ENCODE assay signal across 1 cellular context in genomic region chr10:14468726-14469125, GRCh38.
TF ChIP-seq lines count a peak whose summit lies in the region.

No MANE protein-coding gene starts in this region.

TF ChIP-seq in GM23338, 12 proteins besides CTCF, POLR2A, EP300 and RAD21 (continued from another document):
- TF ChIP-seq ZNF114 (CRISPR knock-in tag; IDR thresholded peaks at IDR 0.05) (no peak), CREB1 (CRISPR knock-in tag; IDR thresholded peaks at IDR 0.05; ENCODE audit: low read depth) (no peak), EZH2phosphoT487 (IDR thresholded peaks at IDR 0.05; ENCODE audit: unreplicated experiment) (no peak), EZH2 (IDR thresholded peaks at IDR 0.05; ENCODE audit: low read depth, unreplicated experiment) (no peak), NANOG (IDR thresholded peaks at IDR 0.05; ENCODE audit: borderline replicate concordance) (no peak), ZNF331 (CRISPR knock-in tag; IDR thresholded peaks at IDR 0.05; ENCODE audit: low read depth) (no peak), JUNB (IDR thresholded peaks at IDR 0.05; ENCODE audit: unreplicated experiment) (no peak)
- TF ChIP-seq, protein P1, sequence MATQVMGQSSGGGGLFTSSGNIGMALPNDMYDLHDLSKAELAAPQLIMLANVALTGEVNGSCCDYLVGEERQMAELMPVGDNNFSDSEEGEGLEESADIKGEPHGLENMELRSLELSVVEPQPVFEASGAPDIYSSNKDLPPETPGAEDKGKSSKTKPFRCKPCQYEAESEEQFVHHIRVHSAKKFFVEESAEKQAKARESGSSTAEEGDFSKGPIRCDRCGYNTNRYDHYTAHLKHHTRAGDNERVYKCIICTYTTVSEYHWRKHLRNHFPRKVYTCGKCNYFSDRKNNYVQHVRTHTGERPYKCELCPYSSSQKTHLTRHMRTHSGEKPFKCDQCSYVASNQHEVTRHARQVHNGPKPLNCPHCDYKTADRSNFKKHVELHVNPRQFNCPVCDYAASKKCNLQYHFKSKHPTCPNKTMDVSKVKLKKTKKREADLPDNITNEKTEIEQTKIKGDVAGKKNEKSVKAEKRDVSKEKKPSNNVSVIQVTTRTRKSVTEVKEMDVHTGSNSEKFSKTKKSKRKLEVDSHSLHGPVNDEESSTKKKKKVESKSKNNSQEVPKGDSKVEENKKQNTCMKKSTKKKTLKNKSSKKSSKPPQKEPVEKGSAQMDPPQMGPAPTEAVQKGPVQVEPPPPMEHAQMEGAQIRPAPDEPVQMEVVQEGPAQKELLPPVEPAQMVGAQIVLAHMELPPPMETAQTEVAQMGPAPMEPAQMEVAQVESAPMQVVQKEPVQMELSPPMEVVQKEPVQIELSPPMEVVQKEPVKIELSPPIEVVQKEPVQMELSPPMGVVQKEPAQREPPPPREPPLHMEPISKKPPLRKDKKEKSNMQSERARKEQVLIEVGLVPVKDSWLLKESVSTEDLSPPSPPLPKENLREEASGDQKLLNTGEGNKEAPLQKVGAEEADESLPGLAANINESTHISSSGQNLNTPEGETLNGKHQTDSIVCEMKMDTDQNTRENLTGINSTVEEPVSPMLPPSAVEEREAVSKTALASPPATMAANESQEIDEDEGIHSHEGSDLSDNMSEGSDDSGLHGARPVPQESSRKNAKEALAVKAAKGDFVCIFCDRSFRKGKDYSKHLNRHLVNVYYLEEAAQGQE (IDR thresholded peaks at IDR 0.05; ENCODE audit: unreplicated experiment) = no peak
